Comparison of ENCODE assay signal across 8 cellular contexts in genomic region chr1:179883040-179883501, GRCh38. TPM values are rescaled to one million over a fixed set of nuclear protein-coding genes. Genes with fewer than 3 reads are reported as not detected.
DNase-seq lines count a peak whose midpoint lies in the region; ATAC-seq, FAIRE-seq and TF ChIP-seq lines count a peak whose summit lies in the region.

No MANE protein-coding gene starts in this region.

- no peaks in the 10 kb centered on the region for H3K27me3 Mint-ChIP-seq in activated naive CD8-positive, alpha-beta T cell treated with anti-CD3 and anti-CD28 coated beads, Interleukin-2, amount 10 ng/mL, durations not matched to agents 7 days and 5 days

- peaks cover 32% of the 10 kb centered on the region for H3K4me1 Mint-ChIP-seq in activated naive CD8-positive, alpha-beta T cell treated with anti-CD3 and anti-CD28 coated beads, Interleukin-2, amount 10 ng/mL, durations not matched to agents 7 days and 5 days

- H3K4me3 Mint-ChIP-seq in activated naive CD8-positive, alpha-beta T cell treated with anti-CD3 and anti-CD28 coated beads, Interleukin-2, amount 10 ng/mL, durations not matched to agents 7 days and 5 days = peak overlapping the region; percentile 94

- peaks cover 15% of the 10 kb centered on the region for H3K36me3 Mint-ChIP-seq in activated naive CD8-positive, alpha-beta T cell treated with anti-CD3 and anti-CD28 coated beads, Interleukin-2, amount 10 ng/mL, durations not matched to agents 7 days and 5 days

- peak overlapping the region; percentile 99 for H3K27ac Mint-ChIP-seq in activated naive CD8-positive, alpha-beta T cell treated with anti-CD3 and anti-CD28 coated beads, Interleukin-2, amount 10 ng/mL, durations not matched to agents 7 days and 5 days

- CTCF ChIA-PET in AG04449 (lab: Yijun Ruan, JAX) = interaction anchor here (0.7 to 1.6 kb wide), 4 partner anchors 9 to 600 kb away, joined by 3 to 4 read pairs (median 4); no protein-coding TSS in a partner anchor

- TF ChIP-seq EP300 in stomach (IDR thresholded peaks at IDR 0.05) = no peak

- TF ChIP-seq CTCF in AG04449 (IDR thresholded peaks at IDR 0.05; ENCODE audit: insufficient read depth, low read length, missing control alignments) (no peak), stomach (IDR thresholded peaks at IDR 0.05) (no peak)

- peaks cover 0 to 36% (median 30%) of the 10 kb centered on the region in 4 donors for H3K36me3 ChIP-seq in stomach

- WGBS in stomach, 5 donors = 0 to 1% (median 0%) methylated on average over 16 to 23 of the region's 23 CpGs

- H3K9me3 Mint-ChIP-seq in activated naive CD8-positive, alpha-beta T cell treated with anti-CD3 and anti-CD28 coated beads, Interleukin-2, amount 10 ng/mL, durations not matched to agents 7 days and 5 days = no peaks in the 10 kb centered on the region

- H3K4me1 ChIP-seq in stomach = peaks cover 22 to 69% (median 48%) of the 10 kb centered on the region in 4 donors

- intact Hi-C loops in stomach (cut with DNase I; ENCODE audit: low total_unique reads) = no loop called here

- POLR2A ChIA-PET in AG04449 (lab: Yijun Ruan, JAX) = interaction anchor here (0.7 to 1.2 kb wide), 3 partner anchors 32 to 274 kb away, joined by 3 read pairs; partner anchors contain the start of gene CEP350
- POLR2A ChIA-PET in activated naive CD8-positive, alpha-beta T cell treated with anti-CD3 and anti-CD28 coated beads, Interleukin-2, amount 10 ng/mL, durations not matched to agents 7 days and 5 days (lab: Charles Lee) = interaction anchor here (0.6 to 4.8 kb wide), 11 partner anchors 8 to 272 kb away, joined by 3 to 86 read pairs (median 4); partner anchors contain the start of genes CEP350 and QSOX1

- H3K9me3 ChIP-seq in stomach = no peaks in the 10 kb centered on the region

- ATAC-seq in GM18520 (IDR thresholded peaks at IDR 0.05; ENCODE audit: unreplicated experiment) (peak; percentile 3), HG03432 (IDR thresholded peaks at IDR 0.05; ENCODE audit: unreplicated experiment) (no peak)
- ATAC-seq in activated naive CD8-positive, alpha-beta T cell treated with anti-CD3 and anti-CD28 coated beads, Interleukin-2, amount 10 ng/mL, durations not matched to agents 7 days and 5 days (ENCODE audit: low read depth) = peak; percentile 7

- H3K27me3 ChIP-seq in stomach = no peaks in the 10 kb centered on the region

- no peak for DNase-seq in AG04449 (ENCODE audit: low read depth, low spot score)
- peak; percentile 54 for DNase-seq in HTR-8/SVneo (ENCODE audit: insufficient read length, low spot score)
- no peak for DNase-seq in activated naive CD8-positive, alpha-beta T cell treated with anti-CD3 and anti-CD28 coated beads, Interleukin-2, amount 10 ng/mL, durations not matched to agents 7 days and 5 days
- peak; percentile 70 for DNase-seq in iPS-NIHi7 (ENCODE audit: extremely low spot score)
- peak; percentile 35 for DNase-seq in stomach
- DNase-seq in activated gamma-delta T cell treated with Interleukin-2 at 50 U/mL for 16 hours = no peak

- H3K4me3 ChIP-seq in AG04449 (ENCODE audit: low read depth, low read length) (peak overlapping the region; percentile 86), stomach (peak overlapping the region; percentile 80 to 86 (median 83))

- H3K27ac ChIP-seq in stomach = peak overlapping the region; percentile 95 to 100 (median 99)

- TF ChIP-seq POLR2A in stomach (IDR thresholded peaks at IDR 0.05) = no peak

- FAIRE-seq in HTR-8/SVneo (lab: Jason Lieb, UNC) = no peak

RNA-seq across cellular contexts. Expression of gene TOR1AIP1, which starts 1.0 kb away (rescaled TPM):
- 10 to 100 TPM; 68.3 to 73.1 TPM for total RNA-seq in activated naive CD8-positive, alpha-beta T cell treated with anti-CD3 and anti-CD28 coated beads, Interleukin-2, amount 10 ng/mL, durations not matched to agents 7 days and 5 days
- 100 to 1,000 TPM in 1 of 5 donors, 10 to 100 TPM in 3, 1 to 10 TPM in 1; 9.0 to 129 (median 50.3) TPM for total RNA-seq in stomach
- polyA plus RNA-seq in stomach = 10 to 100 TPM; 18.8 to 28.0 (median 24.8) TPM

RNA-seq across cellular contexts. Expression of gene TOR1AIP2, which starts 5.5 kb away (rescaled TPM):
- 10 to 100 TPM; 45.6 to 48.5 TPM for total RNA-seq in activated naive CD8-positive, alpha-beta T cell treated with anti-CD3 and anti-CD28 coated beads, Interleukin-2, amount 10 ng/mL, durations not matched to agents 7 days and 5 days
- total RNA-seq in stomach = 100 to 1,000 TPM in 1 of 5 donors, 10 to 100 TPM in 4; 19.7 to 106 (median 65.1) TPM
- polyA plus RNA-seq in stomach = 1 to 10 TPM; 5.5 to 8.7 (median 7.8) TPM

Comparison
In these comparisons a context has a peak if more than half of its experiments do, and no peak if none do; other contexts are left out.
1. DNase-seq: peak in HTR-8/SVneo (single experiment), iPS-NIHi7 (single experiment) and stomach (single experiment); none in AG04449 (single experiment), activated naive CD8-positive, alpha-beta T cell treated with anti-CD3 and anti-CD28 coated beads, Interleukin-2, amount 10 ng/mL, durations not matched to agents 7 days and 5 days (single experiment) and activated gamma-delta T cell treated with Interleukin-2 at 50 U/mL for 16 hours (single experiment).